Comparison of ENCODE assay signal across 1 cellular context in the genomic region with DNA sequence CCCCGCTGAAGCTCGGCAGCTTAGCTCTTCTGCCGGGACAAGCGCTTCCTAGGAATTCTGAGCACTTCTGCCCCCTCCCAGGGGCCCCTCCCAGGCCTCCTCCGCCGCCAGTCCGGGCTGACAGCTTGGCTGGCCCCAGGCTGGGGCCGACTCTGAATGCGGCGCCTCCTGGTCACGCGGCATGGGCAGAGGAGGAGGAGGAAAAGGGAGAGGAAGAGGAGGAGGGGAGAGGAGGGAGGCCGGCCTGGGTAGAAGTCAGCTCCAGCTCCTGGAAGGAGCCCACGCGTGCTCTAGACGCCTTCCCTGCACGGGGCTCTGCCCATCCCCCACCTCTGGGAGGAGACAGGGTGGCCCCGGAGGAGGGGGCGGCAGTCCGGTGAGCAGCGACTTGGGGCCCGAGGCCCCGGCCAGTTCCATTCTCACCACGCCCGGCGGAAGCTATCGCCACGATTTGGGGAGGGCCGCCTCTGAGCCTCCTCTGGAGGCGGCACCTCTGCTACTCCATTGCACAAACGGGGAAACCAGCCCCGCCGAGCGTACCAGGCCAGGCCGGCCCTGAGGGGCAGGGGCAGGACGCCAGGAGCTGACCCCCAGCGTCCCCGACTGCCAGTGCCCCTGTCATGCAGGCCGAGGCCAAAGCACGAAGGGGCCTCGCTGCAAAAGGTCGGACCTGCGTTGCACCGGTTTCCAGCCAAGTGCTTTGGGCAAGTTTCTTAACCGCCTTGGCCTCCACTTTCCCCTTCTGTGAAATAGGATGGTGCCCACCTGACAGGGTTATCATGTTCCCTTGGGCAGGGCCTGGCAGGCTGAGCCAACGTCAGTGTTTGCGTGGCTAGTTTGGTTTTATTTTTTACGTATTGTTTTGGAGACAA.
TF ChIP-seq lines count a peak whose summit lies in the region.

No MANE protein-coding gene starts in this region.

TF ChIP-seq in A549, 52 proteins besides CTCF, POLR2A, EP300 and RAD21 (continued from another document):
- TF ChIP-seq, protein P1, sequence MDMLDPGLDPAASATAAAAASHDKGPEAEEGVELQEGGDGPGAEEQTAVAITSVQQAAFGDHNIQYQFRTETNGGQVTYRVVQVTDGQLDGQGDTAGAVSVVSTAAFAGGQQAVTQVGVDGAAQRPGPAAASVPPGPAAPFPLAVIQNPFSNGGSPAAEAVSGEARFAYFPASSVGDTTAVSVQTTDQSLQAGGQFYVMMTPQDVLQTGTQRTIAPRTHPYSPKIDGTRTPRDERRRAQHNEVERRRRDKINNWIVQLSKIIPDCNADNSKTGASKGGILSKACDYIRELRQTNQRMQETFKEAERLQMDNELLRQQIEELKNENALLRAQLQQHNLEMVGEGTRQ (IDR thresholded peaks at IDR 0.05): no peak
- no peak for TF ChIP-seq KDM1A (IDR thresholded peaks at IDR 0.05; ENCODE audit: low read depth)
- no peak for TF ChIP-seq RNF2 (IDR thresholded peaks at IDR 0.05; ENCODE audit: borderline replicate concordance, low read depth)
